Comparison of ENCODE assay signal across 24 cellular contexts in the genomic region with DNA sequence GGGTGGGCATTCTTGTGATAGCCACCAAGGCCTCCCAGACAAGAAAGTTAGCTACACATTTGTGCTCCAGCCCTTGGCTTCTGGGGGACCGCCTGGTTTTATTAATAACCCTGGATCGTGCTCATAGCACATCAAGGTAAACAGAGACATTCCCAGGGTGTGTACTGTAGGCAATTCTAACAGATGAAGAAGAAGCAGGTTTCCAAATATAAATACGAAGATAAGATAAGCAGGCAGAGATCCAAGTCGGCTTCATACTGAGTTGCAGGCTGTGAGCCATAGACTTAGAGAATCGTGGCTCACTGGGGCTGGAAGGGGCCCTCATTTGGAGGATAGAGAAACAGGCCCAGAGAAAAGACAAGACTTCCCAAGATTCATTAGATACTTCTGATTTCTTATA.
"Had no signal": no experiment of that assay in that cellular context is flagged by ENCODE, and none has a peak within 500 bp of the region (broad histone marks: within the 10 kb centered on the region; RNA-seq: fewer than 3 reads in every experiment).

No MANE protein-coding gene starts in this region.

- ATAC-seq: activated CD8-positive, alpha-beta memory T cell treated with anti-CD3 and anti-CD28 coated beads, Interleukin-2, amount 10 ng/mL, durations not matched to agents 7 days and 5 days; Panc1; Right ventricle myocardium inferior; T-cell; WTC11 had no signal

- H3K27ac ChIP-seq: SK-N-MC had no signal

- H3K4me3 ChIP-seq: SK-N-MC had no signal

- DNase-seq: activated CD4-positive, alpha-beta T cell treated with anti-CD3 and anti-CD28 coated beads, Interleukin-2, amount 10 ng/mL, durations not matched to agents 24 days and 14 days; activated CD4-positive, alpha-beta T cell treated with anti-CD3 and anti-CD28 coated beads, Interleukin-2, amount 50 U/mL, for 48 hours; activated CD4-positive, CD25-positive, alpha-beta regulatory T cell treated with anti-CD3 and anti-CD28 coated beads, Interleukin-2, amount 50 U/mL, for 72 hours; activated CD8-positive, alpha-beta memory T cell treated with anti-CD3 and anti-CD28 coated beads, Interleukin-2, amount 10 ng/mL, durations not matched to agents 7 days and 5 days; activated effector memory CD4-positive, alpha-beta T cell treated with Interleukin-2 at 50 U/mL for 16 hours; activated naive CD4-positive, alpha-beta T cell; activated T-cell treated with anti-CD3 and anti-CD28 coated beads, Interleukin-2, amount 50 U/mL, for 24 hours; cerebellar nuclear complex; MM.1S; NCI-H1105 treated with DMSO at 0.1 percent for 48 hours; NCI-H1436 treated with DMSO at 0.1 percent for 48 hours; NCI-H187; NCI-H2081; NCI-H510A treated with DMSO at 0.1 percent for 48 hours; NCI-H69; NK-92 treated with Interleukin-12 subunit alpha and Interleukin-12 subunit beta, amount 100 ng/mL, for 24 hours; OCI-M1; RPMI8226; T-cell; T-helper 2 cell had no signal
